Comparison of ENCODE assay signal across 8 cellular contexts in the genomic region with DNA sequence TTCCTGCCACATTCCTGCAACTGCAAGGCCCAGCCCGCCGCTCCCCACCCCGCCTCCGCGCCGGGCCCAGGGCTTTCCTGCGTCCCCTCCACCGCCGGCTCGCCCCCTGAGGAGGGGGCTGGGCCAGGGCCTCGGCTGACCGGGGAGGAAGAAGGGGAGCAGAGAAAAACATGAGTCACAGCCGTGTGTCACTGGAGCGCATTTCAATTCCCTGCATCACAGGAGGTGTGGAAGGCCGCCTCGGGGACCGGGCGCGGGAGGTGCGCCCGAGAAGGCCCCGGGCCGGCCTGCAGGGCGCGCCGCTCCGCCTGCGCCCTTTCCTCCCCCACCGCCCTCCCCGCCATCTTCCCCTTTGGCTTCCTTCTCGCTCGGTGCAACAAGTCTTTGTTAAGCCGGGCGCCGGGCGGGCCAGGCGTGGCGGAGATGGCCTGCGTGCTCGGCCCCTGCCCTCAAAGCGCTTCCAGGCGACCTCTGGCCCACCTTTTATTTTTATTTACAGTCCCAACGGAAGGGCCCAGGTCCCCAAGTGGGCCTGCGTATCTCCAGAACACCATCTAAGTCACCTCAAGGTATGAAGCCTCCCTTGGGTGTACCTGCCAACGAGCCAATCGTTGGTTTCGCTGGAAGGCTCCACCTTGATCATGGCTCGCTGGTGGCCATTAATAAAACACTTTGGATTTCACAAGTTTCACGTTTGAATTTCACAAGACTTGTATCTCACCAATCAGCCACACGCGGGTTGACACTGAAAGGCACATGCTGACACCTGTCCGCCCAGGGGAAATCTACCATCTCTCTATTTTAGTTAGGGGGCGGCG. TPM values are rescaled to one million over a fixed set of nuclear protein-coding genes. Genes with fewer than 3 reads are reported as not detected.
DNase-seq lines count a peak whose midpoint lies in the region; TF ChIP-seq lines count a peak whose summit lies in the region.

No MANE protein-coding gene starts in this region.

- peaks cover 27% of the 10 kb centered on the region for H3K4me1 ChIP-seq in effector memory CD4-positive, alpha-beta T cell (ENCODE audit: control insufficient read depth, insufficient read depth, low read length, poor library complexity, severe bottlenecking)
- H3K4me1 ChIP-seq in mucosa of rectum (ENCODE audit: control insufficient read depth in 2 of 2, insufficient read depth in 2 of 2, low read length in 2 of 2) (peaks cover 5 to 9% of the 10 kb centered on the region in 2 donors), stomach (peaks cover 23 to 40% (median 30%) of the 10 kb centered on the region in 4 donors)

- peak overlapping the region; percentile 96 for H3K27ac ChIP-seq in effector memory CD4-positive, alpha-beta T cell (ENCODE audit: insufficient read depth, low read length, poor library complexity, severe bottlenecking)
- H3K27ac ChIP-seq in mucosa of rectum (ENCODE audit: low read depth in 2 of 2, low read length in 2 of 2): peak overlapping the region; percentile 95 to 98
- peak overlapping the region; percentile 89 to 94 (median 93) for H3K27ac ChIP-seq in stomach

- 5 to 15% (median 9%) methylated on average over 41 to 54 of the region's 54 CpGs for WGBS in stomach, 5 donors

- no peaks in the 10 kb centered on the region for H3K27me3 Mint-ChIP-seq in IgD-negative memory B cell

- TF ChIP-seq CTCF in stomach (IDR thresholded peaks at IDR 0.05): no peak

- TF ChIP-seq EP300 in stomach (IDR thresholded peaks at IDR 0.05): no peak

- H3K4me1 Mint-ChIP-seq in IgD-negative memory B cell: peaks cover 13 to 19% (median 18%) of the 10 kb centered on the region in 3 donors

- no peaks in the 10 kb centered on the region for H3K27me3 ChIP-seq in effector memory CD4-positive, alpha-beta T cell (replicated peaks; ENCODE audit: control insufficient read depth, insufficient read depth, low read length, poor library complexity, severe bottlenecking)
- H3K27me3 ChIP-seq in mucosa of rectum (ENCODE audit: control insufficient read depth in 2 of 2, insufficient read depth in 2 of 2, low read length in 2 of 2) (no peaks in the 10 kb centered on the region), stomach (no peaks in the 10 kb centered on the region)

- peak overlapping the region; percentile 91 to 97 (median 97) for H3K27ac Mint-ChIP-seq in IgD-negative memory B cell

- no peak for TF ChIP-seq POLR2A in stomach (IDR thresholded peaks at IDR 0.05)

- peaks cover 5% of the 10 kb centered on the region for H3K36me3 ChIP-seq in effector memory CD4-positive, alpha-beta T cell (ENCODE audit: control insufficient read depth, insufficient read depth, low read length)
- H3K36me3 ChIP-seq in mucosa of rectum (ENCODE audit: control insufficient read depth in 2 of 2, insufficient read depth in 2 of 2, low read length in 2 of 2) (peaks cover under 1% of the 10 kb centered on the region in 2 donors), stomach (peaks cover 0 to 10% (median 5%) of the 10 kb centered on the region in 4 donors)

- H3K9ac ChIP-seq in mucosa of rectum (ENCODE audit: low read depth in 1 of 2, low read length in 2 of 2): peak overlapping the region; percentile 80 to 85

- no peaks in the 10 kb centered on the region for H3K9me3 Mint-ChIP-seq in IgD-negative memory B cell

- no peaks in the 10 kb centered on the region for H3K9me3 ChIP-seq in effector memory CD4-positive, alpha-beta T cell (ENCODE audit: control insufficient read depth, low read length)
- no peaks in the 10 kb centered on the region for H3K9me3 ChIP-seq in mucosa of rectum (ENCODE audit: control insufficient read depth in 2 of 2, low read length in 2 of 2)
- no peaks in the 10 kb centered on the region for H3K9me3 ChIP-seq in stomach

- no peaks in the 10 kb centered on the region for H3K36me3 Mint-ChIP-seq in IgD-negative memory B cell

- peak overlapping the region; percentile 50 for H3K4me3 ChIP-seq in effector memory CD4-positive, alpha-beta T cell (ENCODE audit: insufficient read depth, low read depth, low read length, poor library complexity, severe bottlenecking)
- H3K4me3 ChIP-seq in mucosa of rectum (ENCODE audit: low read length in 2 of 2) (peak overlapping the region; percentile 72 to 75), stomach (peak overlapping the region; percentile 67 to 85 (median 74))

- H3K4me3 Mint-ChIP-seq in IgD-negative memory B cell: peak overlapping the region; percentile 86 to 98 (median 92)

- intact Hi-C loops in stomach (cut with DNase I; ENCODE audit: low total_unique reads): no loop called here

- DNase-seq in NCI-H82 (lab: John Stamatoyannopoulos, UW) (peak; percentile 55), NCI-H82 treated with DMSO at 0.1 percent for 48 hours (lab: John Stamatoyannopoulos, UW; ENCODE audit: unreplicated experiment) (no peak), stomach (peak; percentile 65)
- DNase-seq in activated CD8-positive, alpha-beta memory T cell treated with anti-CD3 and anti-CD28 coated beads for 1 hour (ENCODE audit: extremely low read depth in 1 of 2, low read depth in 1 of 2): peak; percentile 42 to 48
- peak; percentile 56 to 63 (median 60) for DNase-seq in effector memory CD4-positive, alpha-beta T cell
- no peak for DNase-seq in NK-92 treated with Interleukin-12 subunit alpha and Interleukin-12 subunit beta, amount 100 ng/mL, for 24 hours (lab: John Stamatoyannopoulos, UW)

RNA-seq across cellular contexts. Expression of gene HMGA1, which starts 0.9 kb away (rescaled TPM):
- polyA plus RNA-seq in IgD-negative memory B cell (68.3 TPM), stomach (100 to 1,000 TPM in 1 of 3 donors, 10 to 100 TPM in 2; 91.4 to 114 (median 92.6) TPM)
- total RNA-seq in stomach: 100 to 1,000 TPM in 1 of 5 donors, 10 to 100 TPM in 3, 1 to 10 TPM in 1; 9.3 to 106 (median 33.6) TPM

RNA-seq across cellular contexts. Expression of gene SMIM29, which starts 13.0 kb away (rescaled TPM):
- polyA plus RNA-seq in IgD-negative memory B cell (66.2 TPM), stomach (10 to 100 TPM; 30.4 to 41.5 (median 32.1) TPM)
- 10 to 100 TPM in 2 of 5 donors, 1 to 10 TPM in 3; 2.8 to 49.1 (median 5.3) TPM for total RNA-seq in stomach

Comparison
In these comparisons a context has a peak if more than half of its experiments do, and no peak if none do; other contexts are left out.
1. DNase-seq: peak in NCI-H82 (single experiment), activated CD8-positive, alpha-beta memory T cell treated with anti-CD3 and anti-CD28 coated beads for 1 hour (2 of 2), effector memory CD4-positive, alpha-beta T cell (3 of 3) and stomach (single experiment); none in NCI-H82 treated with DMSO at 0.1 percent for 48 hours (single experiment) and NK-92 treated with Interleukin-12 subunit alpha and Interleukin-12 subunit beta, amount 100 ng/mL, for 24 hours (single experiment).
2. Peak in every context shown above with its lines, with median percentiles within 50 percentile points of each other: H3K27ac ChIP-seq and H3K4me3 ChIP-seq.